Comparison of ENCODE assay signal across 24 cellular contexts in genomic region chr20:50356962-50357782, GRCh38.
"Had no signal": no experiment of that assay in that cellular context is flagged by ENCODE, and none has a peak within 500 bp of the region (broad histone marks: within the 10 kb centered on the region; RNA-seq: fewer than 3 reads in every experiment).

No MANE protein-coding gene starts in this region.

- DNase-seq: effector memory CD8-positive, alpha-beta T cell; gastrocnemius medialis; immature natural killer cell; left cardiac atrium; left ventricle myocardium inferior; lower lobe of right lung; midbrain; occipital lobe; pancreas; psoas muscle; retina; stimulated activated CD4-positive, alpha-beta T cell treated with anti-CD3 and anti-CD28 coated beads, Interleukin-12 subunit alpha, Interleukin-12 subunit beta, amount 100 ng/mL, for 4 hours; stimulated activated naive CD4-positive, alpha-beta T cell; stomach; substantia nigra; transverse colon had no signal

- H3K4me1 ChIP-seq: gastrocnemius medialis, left ventricle myocardium inferior, neural progenitor cell, pancreas, psoas muscle had no signal

- H3K36me3 ChIP-seq: esophagus muscularis mucosa, gastrocnemius medialis, left ventricle myocardium inferior, lower lobe of right lung, neural progenitor cell, pancreas, stomach, thoracic aorta, transverse colon had no signal

- H3K27ac ChIP-seq: epithelial cell of prostate, esophagus muscularis mucosa, gastrocnemius medialis, left ventricle myocardium inferior, lower lobe of right lung, neural progenitor cell, pancreas, psoas muscle, skin epidermis, stomach, thoracic aorta, transverse colon had no signal

- H3K4me3 ChIP-seq: esophagus muscularis mucosa, gastrocnemius medialis, left ventricle myocardium inferior, lower lobe of right lung, neural progenitor cell, pancreas, psoas muscle, skin epidermis, stomach, thoracic aorta, transverse colon had no signal

- H3K27me3 ChIP-seq: esophagus muscularis mucosa, gastrocnemius medialis, neural progenitor cell, pancreas, stomach, transverse colon had no signal

- H3K9ac ChIP-seq: neural progenitor cell had no signal

- ATAC-seq: effector memory CD8-positive, alpha-beta T cell; gastrocnemius medialis; left cardiac atrium; lower lobe of right lung; natural killer cell treated with Interleukin-12 subunit alpha and Interleukin-12 subunit beta and Interleukin-15 and Interleukin-18, amount 100 ng/mL, for 72 hours; pancreas; psoas muscle had no signal

- FAIRE-seq: colon, keratinocyte, pancreas had no signal

- H2AFZ ChIP-seq: neural progenitor cell had no signal

- H3K9me3 ChIP-seq: esophagus muscularis mucosa, gastrocnemius medialis, left ventricle myocardium inferior, lower lobe of right lung, pancreas, psoas muscle, stomach, thoracic aorta, transverse colon had no signal

- H3K4me2 ChIP-seq: neural progenitor cell had no signal
